In genomic region chr12:38883629-38884134, GRCh38 we compare ENCODE assay signal across 17 cellular contexts. TPM values are rescaled to one million over a fixed set of nuclear protein-coding genes. Genes with fewer than 3 reads are reported as not detected.
DNase-seq lines count a peak whose midpoint lies in the region; ATAC-seq, FAIRE-seq and TF ChIP-seq lines count a peak whose summit lies in the region.
"Had no signal": no experiment of that assay in that cellular context is flagged by ENCODE, and none has a peak within 500 bp of the region (broad histone marks: within the 10 kb centered on the region; RNA-seq: fewer than 3 reads in every experiment).

No MANE protein-coding gene starts in this region.

- H3K79me2 ChIP-seq in GM12878 (ENCODE audit: control insufficient read depth, insufficient read depth, low read length): peaks cover 36% of the 10 kb centered on the region

- peak; percentile 78 for ATAC-seq in Right ventricle myocardium inferior
- peak; percentile 2 for ATAC-seq in GM12878

- WGBS in GM12878 (ENCODE audit: insufficient coverage, insufficient replicate concordance, low lambda C conversion rate, missing lambda C conversion rate): 95% methylated on average over 3 of the region's 3 CpGs

- H3K36me3 ChIP-seq in GM12878 (ENCODE audit: control insufficient read depth in 2 of 2, insufficient read depth in 2 of 2, low read length in 1 of 2): no peaks in the 10 kb centered on the region
- no peaks in the 10 kb centered on the region for H3K36me3 ChIP-seq in right atrium auricular region
- H3K36me3 ChIP-seq: BLaER1, HAP-1 had no signal

- H3K9ac ChIP-seq in GM12878 (ENCODE audit: control insufficient read depth, insufficient read depth, low read length): no peak overlapping the region
- H3K9ac ChIP-seq: BLaER1 had no signal

- H3K9me3 ChIP-seq in GM12878 (replicated peaks; ENCODE audit: control insufficient read depth, insufficient read depth, low read length) (peaks cover 3% of the 10 kb centered on the region; the same call in 2 of the 3 replicates), right atrium auricular region (no peaks in the 10 kb centered on the region)
- H3K9me3 ChIP-seq: Caco-2, HAP-1 had no signal

- H3K4me1 Mint-ChIP-seq in mesothelial cell of epicardium (peaks cover 11% of the 10 kb centered on the region), nephron progenitor cell (no peaks in the 10 kb centered on the region)
- H3K4me1 Mint-ChIP-seq: CD8-positive, alpha-beta memory T cell had no signal

- H3K4me1 ChIP-seq in GM12878 (ENCODE audit: control insufficient read depth, insufficient read depth, low read length) (no peaks in the 10 kb centered on the region), right atrium auricular region (peaks cover 0 to 40% of the 10 kb centered on the region in 2 donors)
- H3K4me1 ChIP-seq: BLaER1 had no signal

- in situ Hi-C loops in GM12878 (cut with MboI): loop anchor here (25.0 kb wide), 3 partner anchors 96 to 729 kb away; partner anchors contain the start of genes ABCD2 and KIF21A
- in situ Hi-C loops in GM13976 (cut with MboI; ENCODE audit: low sequenced_read_pairs, unreplicated experiment): loop anchor here (25.0 kb wide), 1 partner anchor 96 kb away; no protein-coding TSS in a partner anchor

- SMC1A ChIA-PET in GM12878 (lab: Charles Lee; ENCODE audit: uncharacterized antibody, unreplicated experiment): interaction anchor here (0.6 to 4.4 kb wide), 15 partner anchors 9 to 176 kb away, joined by 3 to 38 read pairs (median 4); partner anchors contain the start of gene CPNE8

- no peak for TF ChIP-seq EP300 in GM12878 (IDR thresholded peaks at IDR 0.05; ENCODE audit: borderline replicate concordance in 1 of 2, control insufficient read depth in 1 of 2, low read depth in 2 of 2, low read length in 2 of 2)

- peak; percentile 23 for FAIRE-seq in GM12878 (lab: Jason Lieb, UNC)
- FAIRE-seq: H1 had no signal

- peak overlapping the region; percentile 24 for H3K27ac Mint-ChIP-seq in mesothelial cell of epicardium
- no peak overlapping the region for H3K27ac Mint-ChIP-seq in nephron progenitor cell
- H3K27ac Mint-ChIP-seq: CD8-positive, alpha-beta memory T cell had no signal

- H3K27me3 Mint-ChIP-seq in mesothelial cell of epicardium (ENCODE audit: low read depth) (no peaks in the 10 kb centered on the region), nephron progenitor cell (ENCODE audit: low read depth, poor library complexity) (no peaks in the 10 kb centered on the region)
- H3K27me3 Mint-ChIP-seq: CD8-positive, alpha-beta memory T cell had no signal

- intact Hi-C loops in Right ventricle myocardium inferior (cut with DNase I) (no loop called here), cardiac septum (cut with DNase I) (no loop called here), GM12878 (cut with micrococcal nuclease; ENCODE audit: unreplicated experiment) (no loop called here)

- TF ChIP-seq POLR2A in GM12878 (IDR thresholded peaks at IDR 0.05; ENCODE audit: low read depth, low read length): no peak

- no peak overlapping the region for H3K27ac ChIP-seq in GM12878 (ENCODE audit: control insufficient read depth, insufficient read depth)
- peak overlapping the region; percentile 20 to 70 for H3K27ac ChIP-seq in right atrium auricular region
- H3K27ac ChIP-seq: 22Rv1, BLaER1 had no signal

- H3K9me3 Mint-ChIP-seq in mesothelial cell of epicardium (peaks cover 12% of the 10 kb centered on the region), nephron progenitor cell (peaks cover 30% of the 10 kb centered on the region)

- H3K36me3 Mint-ChIP-seq in mesothelial cell of epicardium (no peaks in the 10 kb centered on the region), nephron progenitor cell (ENCODE audit: low read depth) (peaks cover 34% of the 10 kb centered on the region)
- H3K36me3 Mint-ChIP-seq: CD8-positive, alpha-beta memory T cell had no signal

- TF ChIP-seq RAD21 in GM12878 (IDR thresholded peaks at IDR 0.05; ENCODE audit: insufficient read depth, low read depth, low read length): no peak

- H3K4me2 ChIP-seq in GM12878 (ENCODE audit: control insufficient read depth, insufficient read depth): no peak overlapping the region
- H3K4me2 ChIP-seq: BLaER1 had no signal

- H4K20me1 ChIP-seq in GM12878 (ENCODE audit: control insufficient read depth, insufficient read depth): no peaks in the 10 kb centered on the region
- H4K20me1 ChIP-seq: BLaER1 had no signal

- H3K4me3 Mint-ChIP-seq in mesothelial cell of epicardium (no peak overlapping the region), nephron progenitor cell (no peak overlapping the region)
- H3K4me3 Mint-ChIP-seq: CD8-positive, alpha-beta memory T cell had no signal

- RAD21 ChIA-PET in GM12878 (lab: Charles Lee; ENCODE audit: unreplicated experiment): interaction anchor here (1.9 to 14.3 kb wide), 3 partner anchors 17 to 112 kb away, joined by 6 to 170 read pairs (median 7); partner anchors contain the start of gene CPNE8

- DNase-seq in Right ventricle myocardium inferior (ENCODE audit: missing footprints) (no peak), cardiac septum (ENCODE audit: low spot score) (no peak), GM12878 (ENCODE audit: low read depth, low spot score) (no peak), right atrium auricular region (ENCODE audit: low spot score) (no peak), mesothelial cell of epicardium (ENCODE audit: low spot score in 2 of 2, unreplicated experiment in 2 of 2) (no peak), HT-29 (ENCODE audit: low spot score) (no peak), nephron progenitor cell (no peak), GM13976 (ENCODE audit: low spot score) (no peak)
- DNase-seq: AML-193; Caco-2; CD8-positive, alpha-beta memory T cell; DMS53; GF-D8 had no signal

- TF ChIP-seq CTCF in GM12878 (IDR thresholded peaks at IDR 0.05 in 2 of 3, conservative IDR thresholded peaks at IDR 0.05 in 1 of 3; ENCODE audit: control insufficient read depth in 2 of 3, extremely low read depth in 1 of 3, insufficient read depth in 1 of 3, low read depth in 3 of 3, low read length in 3 of 3) (no peak), right atrium auricular region (IDR thresholded peaks at IDR 0.05) (no peak), mesothelial cell of epicardium (IDR thresholded peaks at IDR 0.05; ENCODE audit: unreplicated experiment) (no peak), nephron progenitor cell (IDR thresholded peaks at IDR 0.05) (no peak), GM13976 (IDR thresholded peaks at IDR 0.05; ENCODE audit: borderline replicate concordance, control extremely low read depth, extremely low read depth, insufficient read depth, missing control alignments) (no peak)

- H2AFZ ChIP-seq in GM12878 (ENCODE audit: control insufficient read depth, low read depth, low read length): no peak overlapping the region

- H3K27me3 ChIP-seq in GM12878 (replicated peaks in 1 of 2; ENCODE audit: control insufficient read depth in 2 of 2, insufficient read depth in 2 of 2, low read length in 1 of 2): no peaks in the 10 kb centered on the region
- H3K27me3 ChIP-seq in right atrium auricular region: no peaks in the 10 kb centered on the region
- H3K27me3 ChIP-seq: BLaER1 had no signal

- no TSS peak for BruUV-seq in GM12878 (replicated peaks; lab: Mats Ljungman, UMichigan)

- POLR2A ChIA-PET in GM12878 (lab: Charles Lee): interaction anchor here (1.2 to 1.6 kb wide), 3 partner anchors 12 to 21 kb away, joined by 3 to 5 read pairs (median 3); no protein-coding TSS in a partner anchor

- H3K4me3 ChIP-seq in GM12878: no peak overlapping the region
- no peak overlapping the region for H3K4me3 ChIP-seq in right atrium auricular region
- H3K4me3 ChIP-seq: BLaER1, HAP-1 had no signal

- CTCF ChIA-PET in GM12878 (lab: Yijun Ruan, JAX): interaction anchor here (0.8 to 4.7 kb wide), 8 partner anchors 9 to 218 kb away, joined by 3 to 23 read pairs (median 4); partner anchors contain the start of gene CPNE8

TF ChIP-seq in GM12878, 131 proteins besides CTCF, POLR2A, EP300 and RAD21 (continues in another document):
- TF ChIP-seq CEBPB (IDR thresholded peaks at IDR 0.05; ENCODE audit: borderline replicate concordance in 1 of 2, low read depth in 2 of 2, low read length in 2 of 2) (no peak), SKIL (IDR thresholded peaks at IDR 0.05; ENCODE audit: low read depth, poor library complexity, severe bottlenecking) (no peak), SUZ12 (IDR thresholded peaks at IDR 0.05; ENCODE audit: unreplicated experiment) (no peak)

RNA-seq across cellular contexts. Expression of gene CPNE8, which starts 21.7 kb away (rescaled TPM):
- total RNA-seq in Right ventricle myocardium inferior (8.3 TPM), cardiac septum (6.1 TPM), GM12878 (2014; rRNA removed) (15.5 and 20.2 TPM in 2 replicates), GM12878 (2014; rRNA removed; fragmentation: Illumina TruSeq; extraction: Trizol) (21.5 and 22.1 TPM in 2 replicates), GM12878 (2021) (17.0 and 18.8 TPM in 2 replicates), right atrium auricular region (10 to 100 TPM; 33.1 to 36.2 TPM), mesothelial cell of epicardium (5.6 to 8.8 TPM (median 8.1 TPM) in 3 replicates)
- total RNA-seq in GM12878 (2013; cell fraction: nucleolus; rRNA removed): 85.5 and 97.5 TPM in 2 replicates
- 4.8 TPM for polyA plus RNA-seq in GM12878 (2011; ENCODE audit: low read depth)
- polyA plus RNA-seq in GM12878 (2011; rRNA removed) (38.4 and 54.0 TPM in 2 replicates), GM12878 (2014; fragmentation: Illumina TruSeq; extraction: Trizol) (15.3 and 20.8 TPM in 2 replicates), GM12878 (2014; fragmentation: Nextera tagmentation; extraction: Ambion mirVana) (10 to 100 TPM; 13.0 to 24.2 TPM), GM12878 (2014; rRNA removed) (9.9 and 11.3 TPM in 2 replicates), GM12878 (2016; fragmentation: Nextera tagmentation; extraction: Ambion mirVana) (10 to 100 TPM; 19.1 to 21.1 TPM)
- 11.8 and 12.8 TPM in 2 replicates for polyA plus RNA-seq in GM12878 (2011; cell fraction: cytosol; rRNA removed)
- 46.7 and 48.9 TPM in 2 replicates for polyA plus RNA-seq in GM12878 (2011; cell fraction: nucleus; rRNA removed)
- polyA plus RNA-seq in GM12878 (2012): 8.3 and 9.2 TPM in 2 replicates
- polyA minus RNA-seq in GM12878 (2011; rRNA and poly(A)+ RNA removed): 29.6 and 35.5 TPM in 2 replicates
- 10.4 and 13.0 TPM in 2 replicates for polyA minus RNA-seq in GM12878 (2011; cell fraction: cytosol; rRNA and poly(A)+ RNA removed)
- polyA minus RNA-seq in GM12878 (2011; cell fraction: nucleus; rRNA and poly(A)+ RNA removed): 55.9 and 96.4 TPM in 2 replicates
- 2.6 and 5.8 TPM in 2 replicates for total RNA-seq in HT-29 (2014; rRNA removed; shearing (Covaris generic))
